Comparison of ENCODE assay signal across 1 cellular context in the genomic region with DNA sequence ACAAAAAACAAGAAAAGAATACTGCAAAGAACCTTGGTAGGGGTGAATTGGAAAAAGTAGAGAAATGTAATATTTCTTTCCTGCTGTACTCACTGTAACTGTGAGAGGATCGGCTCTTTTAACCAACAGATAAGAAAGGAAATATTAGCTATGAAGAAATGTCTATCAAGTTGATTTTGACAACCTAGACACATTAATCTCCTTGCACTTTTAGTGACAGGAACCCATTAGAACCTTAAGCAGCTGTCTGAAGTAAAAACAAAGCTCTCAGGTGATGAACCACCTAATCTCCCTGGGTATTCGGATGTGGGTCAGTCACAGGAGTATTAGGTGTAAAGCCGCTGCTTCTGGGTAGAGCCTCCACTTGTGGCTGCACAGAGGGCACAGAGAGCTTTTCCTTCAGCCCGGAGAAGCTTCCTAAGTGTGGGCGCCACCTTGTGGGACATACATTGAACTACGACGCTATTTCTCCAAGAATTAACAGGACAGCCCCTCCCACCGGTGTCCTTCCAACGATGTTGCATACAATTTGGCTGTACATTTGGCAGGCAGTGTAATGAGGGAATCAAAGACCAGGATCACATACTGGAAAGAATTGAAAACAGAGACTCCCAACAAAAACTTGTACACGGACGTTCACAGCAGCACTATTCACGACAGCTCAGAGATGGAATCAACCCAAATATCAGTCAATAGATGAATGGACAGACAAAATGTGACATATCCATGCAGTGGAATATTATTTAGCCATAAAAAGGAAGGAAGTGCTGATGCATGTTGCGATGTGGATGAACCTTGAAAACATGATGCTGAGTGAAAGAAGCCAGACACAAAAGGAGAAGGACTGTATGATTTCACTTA.
TF ChIP-seq lines count a peak whose summit lies in the region.

No MANE protein-coding gene starts in this region.

TF ChIP-seq in HepG2, 621 proteins besides CTCF, POLR2A, EP300 and RAD21 (continued from another document):
- TF ChIP-seq, protein P1, sequence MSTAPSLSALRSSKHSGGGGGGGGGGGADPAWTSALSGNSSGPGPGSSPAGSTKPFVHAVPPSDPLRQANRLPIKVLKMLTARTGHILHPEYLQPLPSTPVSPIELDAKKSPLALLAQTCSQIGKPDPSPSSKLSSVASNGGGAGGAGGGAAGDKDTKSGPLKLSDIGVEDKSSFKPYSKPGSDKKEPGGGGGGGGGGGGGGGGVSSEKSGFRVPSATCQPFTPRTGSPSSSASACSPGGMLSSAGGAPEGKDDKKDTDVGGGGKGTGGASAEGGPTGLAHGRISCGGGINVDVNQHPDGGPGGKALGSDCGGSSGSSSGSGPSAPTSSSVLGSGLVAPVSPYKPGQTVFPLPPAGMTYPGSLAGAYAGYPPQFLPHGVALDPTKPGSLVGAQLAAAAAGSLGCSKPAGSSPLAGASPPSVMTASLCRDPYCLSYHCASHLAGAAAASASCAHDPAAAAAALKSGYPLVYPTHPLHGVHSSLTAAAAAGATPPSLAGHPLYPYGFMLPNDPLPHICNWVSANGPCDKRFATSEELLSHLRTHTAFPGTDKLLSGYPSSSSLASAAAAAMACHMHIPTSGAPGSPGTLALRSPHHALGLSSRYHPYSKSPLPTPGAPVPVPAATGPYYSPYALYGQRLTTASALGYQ (CRISPR knock-in tag; IDR thresholded peaks at IDR 0.05) = no peak
- TF ChIP-seq, protein P2, sequence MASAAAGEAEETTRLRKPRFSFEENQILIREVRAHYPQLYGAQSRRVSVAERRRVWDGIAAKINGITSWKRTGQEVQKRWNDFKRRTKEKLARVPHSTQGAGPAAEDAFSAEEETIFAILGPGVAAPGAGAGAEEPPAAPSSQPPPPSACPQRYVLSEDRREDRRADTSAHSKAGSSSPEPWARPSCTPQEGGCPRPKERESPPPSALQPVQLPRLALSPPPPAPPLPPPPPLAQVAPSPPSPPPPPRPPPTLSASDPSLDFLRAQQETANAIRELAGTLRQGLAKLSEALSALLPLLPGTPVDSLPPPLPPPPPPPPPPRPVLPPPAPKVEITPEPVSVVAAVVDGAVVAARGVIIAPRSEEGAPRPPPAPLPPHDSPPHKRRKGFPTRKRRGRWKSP (CRISPR knock-in tag; IDR thresholded peaks at IDR 0.05) = no peak
- TF ChIP-seq ZNF3 (CRISPR knock-in tag; IDR thresholded peaks at IDR 0.05) (no peak), SRF (IDR thresholded peaks at IDR 0.05; ENCODE audit: low read depth, low read length) (no peak), GPN1 (CRISPR knock-in tag; IDR thresholded peaks at IDR 0.05; ENCODE audit: borderline replicate concordance) (no peak), ZNF292 (CRISPR knock-in tag; IDR thresholded peaks at IDR 0.05; ENCODE audit: borderline replicate concordance, low read depth) (no peak), CHCHD3 (CRISPR knock-in tag; IDR thresholded peaks at IDR 0.05) (no peak), KDM3A (CRISPR knock-in tag; IDR thresholded peaks at IDR 0.05; ENCODE audit: low read depth) (no peak), ZNF747 (CRISPR knock-in tag; IDR thresholded peaks at IDR 0.05; ENCODE audit: borderline replicate concordance) (no peak), HES4 (CRISPR knock-in tag; IDR thresholded peaks at IDR 0.05; ENCODE audit: borderline replicate concordance) (no peak), HOXA7 (CRISPR knock-in tag; IDR thresholded peaks at IDR 0.05) (no peak)
- TF ChIP-seq, protein P3, sequence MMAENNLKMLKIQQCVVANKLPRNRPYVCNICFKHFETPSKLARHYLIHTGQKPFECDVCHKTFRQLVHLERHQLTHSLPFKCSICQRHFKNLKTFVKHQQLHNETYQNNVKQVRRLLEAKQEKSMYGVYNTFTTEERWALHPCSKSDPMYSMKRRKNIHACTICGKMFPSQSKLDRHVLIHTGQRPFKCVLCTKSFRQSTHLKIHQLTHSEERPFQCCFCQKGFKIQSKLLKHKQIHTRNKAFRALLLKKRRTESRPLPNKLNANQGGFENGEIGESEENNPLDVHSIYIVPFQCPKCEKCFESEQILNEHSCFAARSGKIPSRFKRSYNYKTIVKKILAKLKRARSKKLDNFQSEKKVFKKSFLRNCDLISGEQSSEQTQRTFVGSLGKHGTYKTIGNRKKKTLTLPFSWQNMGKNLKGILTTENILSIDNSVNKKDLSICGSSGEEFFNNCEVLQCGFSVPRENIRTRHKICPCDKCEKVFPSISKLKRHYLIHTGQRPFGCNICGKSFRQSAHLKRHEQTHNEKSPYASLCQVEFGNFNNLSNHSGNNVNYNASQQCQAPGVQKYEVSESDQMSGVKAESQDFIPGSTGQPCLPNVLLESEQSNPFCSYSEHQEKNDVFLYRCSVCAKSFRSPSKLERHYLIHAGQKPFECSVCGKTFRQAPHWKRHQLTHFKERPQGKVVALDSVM (CRISPR knock-in tag; IDR thresholded peaks at IDR 0.05) = peak; percentile 25; the same call in 1 of the 2 replicates
